Comparison of ENCODE assay signal across 8 cellular contexts in the genomic region with DNA sequence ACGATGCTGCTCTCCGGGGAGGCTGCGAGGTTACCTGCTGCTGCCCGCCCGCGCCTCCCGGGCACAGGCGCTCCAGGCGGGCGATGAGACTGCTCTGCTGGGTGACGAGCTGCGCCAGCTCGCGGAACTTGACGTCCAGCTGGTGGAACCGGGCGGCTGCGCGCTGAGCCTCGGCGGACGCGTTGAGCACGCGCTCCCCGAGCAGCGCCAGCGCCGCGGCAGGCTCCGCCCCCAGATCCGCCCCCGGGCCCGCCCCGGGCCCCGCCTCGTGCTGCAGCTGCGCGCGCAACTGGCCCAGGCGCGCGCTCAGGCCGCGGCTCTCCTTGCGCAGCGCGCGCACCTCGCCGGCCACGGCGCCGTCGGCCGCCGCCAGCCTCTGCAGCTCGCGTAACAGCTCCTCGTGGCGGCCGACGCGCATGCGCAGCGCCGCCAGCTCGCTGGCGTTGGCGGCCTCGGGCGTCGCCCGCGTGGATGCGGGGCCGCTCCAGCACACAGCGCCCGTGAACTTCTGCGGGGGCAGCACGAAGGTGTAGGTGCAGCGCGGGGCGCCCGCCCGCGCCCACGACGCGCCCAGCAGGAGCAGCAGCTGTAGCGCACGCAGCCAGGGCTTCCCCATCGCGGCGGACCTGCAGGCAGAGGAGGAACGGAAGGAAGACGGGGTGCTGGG. TPM values are rescaled to one million over a fixed set of nuclear protein-coding genes. Genes with fewer than 3 reads are reported as not detected.
A peak's percentile ranks its signal among the peaks of the same experiment; 100 is the strongest.
DNase-seq lines count a peak whose midpoint lies in the region; ATAC-seq, FAIRE-seq and TF ChIP-seq lines count a peak whose summit lies in the region.

No MANE protein-coding gene starts in this region.

- TF ChIP-seq POLR2A in HCT116 (IDR thresholded peaks at IDR 0.05; ENCODE audit: borderline replicate concordance, extremely low read depth, insufficient read depth, insufficient read length) = peak; percentile 66

- peaks cover 4% of the 10 kb centered on the region; the same call in 1 of the 2 replicates for H3F3A ChIP-seq in MM.1S (ENCODE audit: insufficient read depth, low read length)

- no TSS peak for BruUV-seq in HCT116 (replicated peaks; lab: Mats Ljungman, UMichigan)

- H4K20me1 ChIP-seq in HCT116 (ENCODE audit: insufficient read depth) (no peaks in the 10 kb centered on the region), MM.1S (ENCODE audit: insufficient read depth, low read length) (no peaks in the 10 kb centered on the region)

- H3K4me3 ChIP-seq in HCT116 (replicated peaks in 1 of 2; ENCODE audit: low read depth in 1 of 2, low read length in 2 of 2) (no peak overlapping the region), MM.1S (ENCODE audit: low read length) (peak overlapping the region; percentile 62), pancreas (peak overlapping the region in 3 of 4 donors; percentile 15 to 56 (median 32)), thoracic aorta (peak overlapping the region; percentile 68)

- H3K27me3 ChIP-seq in HCT116 (ENCODE audit: insufficient read depth, low read length) (no peaks in the 10 kb centered on the region), MM.1S (replicated peaks; ENCODE audit: insufficient read depth, low read length) (0 out of 2 replicates have a peak, but pooled peaks cover 3% of the 10 kb centered on the region), pancreas (no peaks in the 10 kb centered on the region), thoracic aorta (replicated peaks; ENCODE audit: insufficient read depth) (no peaks in the 10 kb centered on the region)

- RAD21 ChIA-PET in HCT116 (lab: Charles Lee; ENCODE audit: low non-redundant PET in 1 of 2, low total read pairs in 2 of 2, uncharacterized antibody in 2 of 2, unreplicated experiment in 2 of 2) = no interaction called here

- H3K79me2 ChIP-seq in HCT116 (ENCODE audit: insufficient read depth, low read length) = no peaks in the 10 kb centered on the region
- no peaks in the 10 kb centered on the region for H3K79me2 ChIP-seq in MM.1S (ENCODE audit: low read length)

- POLR2A ChIA-PET in HCT116 (lab: Charles Lee) = interaction anchor here (0.8 to 1.2 kb wide), 3 partner anchors 8 to 154 kb away, joined by 3 to 14 read pairs (median 5); partner anchors contain the start of gene PPAN

- in situ Hi-C loops in SK-MEL-5 (cut with HindIII; ENCODE audit: low pct_unique_long_range_greater_than_20kb, low sequenced_read_pairs) = no loop called here

- intact Hi-C loops in HCT116 (cut with micrococcal nuclease) (loop anchor here (5.0 kb wide), 1 partner anchor 164 kb away; no protein-coding TSS in a partner anchor), pancreas (cut with DNase I) (no loop called here)

- TF ChIP-seq RAD21 in HCT116 (IDR thresholded peaks at IDR 0.05; ENCODE audit: low read depth) = no peak

- H3K9me2 ChIP-seq in HCT116 (ENCODE audit: insufficient read depth) (no peaks in the 10 kb centered on the region), MM.1S (replicated peaks; ENCODE audit: insufficient read depth, low read length) (no peaks in the 10 kb centered on the region)

- H2AFZ ChIP-seq in HCT116 (ENCODE audit: low read depth, low read length, poor library complexity, severe bottlenecking) (no peak overlapping the region), MM.1S (ENCODE audit: low read length) (peak overlapping the region; percentile 97)

- H3K9ac ChIP-seq in HCT116 (ENCODE audit: low read length) (peak overlapping the region; percentile 54), MM.1S (ENCODE audit: low read length) (peak overlapping the region; percentile 62)

- H3K36me3 ChIP-seq in HCT116 (ENCODE audit: control insufficient read depth in 1 of 2, insufficient read depth in 2 of 2, low read length in 2 of 2) = no peaks in the 10 kb centered on the region
- no peaks in the 10 kb centered on the region for H3K36me3 ChIP-seq in MM.1S (replicated peaks; ENCODE audit: insufficient read depth, low read length)
- no peaks in the 10 kb centered on the region for H3K36me3 ChIP-seq in pancreas
- no peaks in the 10 kb centered on the region for H3K36me3 ChIP-seq in thoracic aorta

- DNase-seq in GDM1 (lab: John Stamatoyannopoulos, UW) (peak; percentile 85), HCT116 (ENCODE audit: low read depth, low spot score) (peak; percentile 75), MM.1S (peak; percentile 96), SK-MEL-5 (ENCODE audit: low read depth, low spot score) (peak; percentile 85), glomerular visceral epithelial cell (ENCODE audit: extremely low spot score) (peak; percentile 96), pancreas (peak; percentile 81 to 98 (median 94)), thoracic aorta (ENCODE audit: low spot score) (no peak)
- DNase-seq in activated naive CD4-positive, alpha-beta T cell treated with anti-CD3 and anti-CD28 coated beads, Interleukin-2, amount 50 U/mL, for 16 hours = peak; percentile 87

- H3K9me3 ChIP-seq in HCT116 (ENCODE audit: control insufficient read depth in 1 of 2, insufficient read depth in 1 of 2, low read depth in 1 of 2, low read length in 2 of 2) (no peaks in the 10 kb centered on the region), MM.1S (replicated peaks; ENCODE audit: insufficient read depth, low read length) (no peaks in the 10 kb centered on the region), pancreas (no peaks in the 10 kb centered on the region), thoracic aorta (no peaks in the 10 kb centered on the region)

- H3K27ac ChIP-seq in HCT116 (ENCODE audit: low read depth, low read length) (peak overlapping the region; percentile 44; the same call in 1 of the 2 replicates), MM.1S (ENCODE audit: low read length) (no peak overlapping the region), pancreas (peak overlapping the region; percentile 37 to 73 (median 70)), thoracic aorta (peak overlapping the region; percentile 46 to 65)

- no peak for FAIRE-seq in pancreas (lab: Jason Lieb, UNC)

- TF ChIP-seq CTCF in HCT116 (IDR thresholded peaks at IDR 0.05 in 2 of 3, conservative IDR thresholded peaks at IDR 0.05 in 1 of 3; ENCODE audit: borderline replicate concordance in 1 of 3, insufficient read depth in 1 of 3, low read depth in 2 of 3, low read length in 2 of 3) (no peak), MM.1S (IDR thresholded peaks at IDR 0.05; ENCODE audit: low read length) (no peak), pancreas (IDR thresholded peaks at IDR 0.05) (no peak), thoracic aorta (IDR thresholded peaks at IDR 0.05) (no peak)

- H3K4me2 ChIP-seq in HCT116 (ENCODE audit: low read length) = peak overlapping the region; percentile 59
- H3K4me2 ChIP-seq in MM.1S (ENCODE audit: low read depth, low read length) = peak overlapping the region; percentile 90

- H3K4me1 ChIP-seq in HCT116 (ENCODE audit: control insufficient read depth in 1 of 2, insufficient read depth in 2 of 2, low read length in 2 of 2) (peaks cover 11 to 16% of the 10 kb centered on the region in 2 experiments), MM.1S (ENCODE audit: low read length) (peaks cover 10% of the 10 kb centered on the region), pancreas (peaks cover 0 to 5% (median 0%) of the 10 kb centered on the region in 3 donors), thoracic aorta (ENCODE audit: control insufficient read depth in 1 of 2, low read depth in 2 of 2) (peaks cover 0 to 15% of the 10 kb centered on the region in 2 donors)

- WGBS in pancreas, 2 donors = 2 to 6% methylated on average over 50 to 97 of the region's 97 CpGs

- ATAC-seq in HCT116 (peak; percentile 89), pancreas (peak; percentile 90 to 92 (median 92)), thoracic aorta (ENCODE audit: insufficient number of reproducible peaks, low FRiP score, low read depth) (peak; percentile 77)

- CTCF ChIA-PET in HCT116 (lab: Charles Lee) = interaction anchor here (0.6 to 1.9 kb wide), 9 partner anchors 10 to 165 kb away, joined by 3 to 9 read pairs (median 4); partner anchors contain the start of gene PPAN

RNA-seq across cellular contexts. Expression of gene ANGPTL6, which starts 6.4 kb away (rescaled TPM):
- total RNA-seq in HCT116 (2021; ENCODE audit: unreplicated experiment) (not detected), pancreas (1 to 10 TPM in 1 of 6 donors, under 1 TPM in 5; 0.12 to 1.1 (median 0.74) TPM), thoracic aorta (not detected)
- polyA plus RNA-seq in HCT116 (2012) = 0.12 and 0.14 TPM in 2 replicates
- 1.5 and 2.6 TPM in 2 replicates for total RNA-seq in SK-MEL-5 (2014; rRNA removed; shearing (Covaris generic))
- 2.3 and 2.9 TPM in 2 replicates for polyA plus RNA-seq in SK-MEL-5 (2015; cell fraction: cytosol; rRNA removed)
- 2.6 and 4.2 TPM in 2 replicates for polyA plus RNA-seq in SK-MEL-5 (2015; cell fraction: nucleus; rRNA removed)
- 1 to 10 TPM; 1.2 to 1.7 TPM for polyA plus RNA-seq in pancreas

RNA-seq across cellular contexts. Expression of gene SHFL, which starts 10.0 kb away (rescaled TPM):
- total RNA-seq in HCT116 (2021; ENCODE audit: unreplicated experiment) = 18.5 TPM
- 13.9 and 14.8 TPM in 2 replicates for polyA plus RNA-seq in HCT116 (2012)
- 22.8 and 24.3 TPM in 2 replicates for total RNA-seq in SK-MEL-5 (2014; rRNA removed; shearing (Covaris generic))
- polyA plus RNA-seq in SK-MEL-5 (2015; cell fraction: cytosol; rRNA removed) = 28.7 and 36.7 TPM in 2 replicates
- 239 and 268 TPM in 2 replicates for polyA plus RNA-seq in SK-MEL-5 (2015; cell fraction: nucleus; rRNA removed)
- 10 to 100 TPM in 5 of 6 donors, 1 to 10 TPM in 1; 7.9 to 19.9 (median 14.5) TPM for total RNA-seq in pancreas
- 10 to 100 TPM; 39.6 to 41.0 TPM for polyA plus RNA-seq in pancreas
- total RNA-seq in thoracic aorta = 10 to 100 TPM; 42.5 to 56.5 TPM

RNA-seq across cellular contexts. Expression of gene PPAN, which starts 10.1 kb away (rescaled TPM):
- total RNA-seq in HCT116 (2021; ENCODE audit: unreplicated experiment) = 101 TPM
- polyA plus RNA-seq in HCT116 (2012) = 49.1 and 49.4 TPM in 2 replicates
- total RNA-seq in SK-MEL-5 (2014; rRNA removed; shearing (Covaris generic)) = 34.0 and 42.4 TPM in 2 replicates
- polyA plus RNA-seq in SK-MEL-5 (2015; cell fraction: cytosol; rRNA removed) = 61.6 and 62.9 TPM in 2 replicates
- 138 and 141 TPM in 2 replicates for polyA plus RNA-seq in SK-MEL-5 (2015; cell fraction: nucleus; rRNA removed)
- 10 to 100 TPM in 5 of 6 donors, 1 to 10 TPM in 1; 9.3 to 32.0 (median 15.8) TPM for total RNA-seq in pancreas
- 10 to 100 TPM; 55.9 to 67.9 TPM for polyA plus RNA-seq in pancreas
- total RNA-seq in thoracic aorta = 10 to 100 TPM; 14.6 to 39.0 TPM

RNA-seq across cellular contexts. Expression of gene P2RY11, which starts 15.4 kb away (rescaled TPM):
- total RNA-seq in HCT116 (2021; ENCODE audit: unreplicated experiment) = 43.8 TPM
- polyA plus RNA-seq in HCT116 (2012) = 24.1 and 29.2 TPM in 2 replicates
- 3.1 and 4.4 TPM in 2 replicates for total RNA-seq in SK-MEL-5 (2014; rRNA removed; shearing (Covaris generic))
- 8.7 and 10.7 TPM in 2 replicates for polyA plus RNA-seq in SK-MEL-5 (2015; cell fraction: cytosol; rRNA removed)
- 19.6 and 23.9 TPM in 2 replicates for polyA plus RNA-seq in SK-MEL-5 (2015; cell fraction: nucleus; rRNA removed)
- 1 to 10 TPM; 2.5 to 8.5 (median 5.8) TPM for total RNA-seq in pancreas
- polyA plus RNA-seq in pancreas = 10 to 100 TPM; 17.4 TPM
- 10 to 100 TPM in 1 of 2 donors, 1 to 10 TPM in 1; 4.5 to 11.6 TPM for total RNA-seq in thoracic aorta

RNA-seq across cellular contexts. Expression of gene EIF3G, which starts 23.6 kb away (rescaled TPM):
- total RNA-seq in HCT116 (2021; ENCODE audit: unreplicated experiment) (254 TPM), pancreas (100 to 1,000 TPM; 146 to 215 (median 181) TPM), thoracic aorta (100 to 1,000 TPM; 194 to 212 TPM)
- 241 and 250 TPM in 2 replicates for polyA plus RNA-seq in HCT116 (2012)
- total RNA-seq in SK-MEL-5 (2014; rRNA removed; shearing (Covaris generic)) = 275 and 291 TPM in 2 replicates
- polyA plus RNA-seq in SK-MEL-5 (2015; cell fraction: cytosol; rRNA removed) = 207 and 215 TPM in 2 replicates
- 642 and 682 TPM in 2 replicates for polyA plus RNA-seq in SK-MEL-5 (2015; cell fraction: nucleus; rRNA removed)
- 100 to 1,000 TPM; 169 to 228 TPM for polyA plus RNA-seq in pancreas

Comparison
In these comparisons a context has a peak if more than half of its experiments do, and no peak if none do; other contexts are left out.
1. H3K4me3 ChIP-seq: peak in MM.1S (single experiment), pancreas (3 of 4) and thoracic aorta (single experiment); none in HCT116 (0 of 2).
2. Peak in every context shown above with its lines, with median percentiles within 50 percentile points of each other: ATAC-seq.